ENCODE assay signal across 1 cellular context in genomic region chr17:56910509-56911235, GRCh38.
TF ChIP-seq lines count a peak whose summit lies in the region.

No MANE protein-coding gene starts in this region.

TF ChIP-seq in K562, 482 proteins besides CTCF, POLR2A, EP300 and RAD21 (continued from another document):
- 0 out of 4 replicates have a peak, but pooled peaks of 1 of the 2 experiments have one; percentile 18 for TF ChIP-seq MNT (conservative IDR thresholded peaks at IDR 0.05)
- TF ChIP-seq FOXA3 (CRISPR knock-in tag; conservative IDR thresholded peaks at IDR 0.05 in 1 of 2, IDR thresholded peaks at IDR 0.05 in 1 of 2), result no peak
- 0 out of 2 replicates have a peak, but pooled peaks have one; percentile 1 for TF ChIP-seq ZNF583 (CRISPR knock-in tag; IDR thresholded peaks at IDR 0.05)
- TF ChIP-seq KDM1A (IDR thresholded peaks at IDR 0.05), result peak in 1 of 2 experiments; percentile 40; a peak in 1 of 4 replicates
- peak; percentile 64 for TF ChIP-seq BCOR (IDR thresholded peaks at IDR 0.05)
- TF ChIP-seq GABPB2 (CRISPR knock-in tag; conservative IDR thresholded peaks at IDR 0.05), result no peak
- no peak for TF ChIP-seq ZKSCAN8 (CRISPR knock-in tag; IDR thresholded peaks at IDR 0.05)
- no peak for TF ChIP-seq JUND (IDR thresholded peaks at IDR 0.05; ENCODE audit: borderline replicate concordance, low read depth, low read length)
- no peak for TF ChIP-seq JUND (tag; IDR thresholded peaks at IDR 0.05; ENCODE audit: borderline replicate concordance, low read depth, low read length)
- TF ChIP-seq MTA3 (IDR thresholded peaks at IDR 0.05; ENCODE audit: borderline replicate concordance), result no peak
- no peak for TF ChIP-seq STAT5A (IDR thresholded peaks at IDR 0.05; ENCODE audit: borderline replicate concordance, low read length)
- no peak for TF ChIP-seq CXXC5 (CRISPR knock-in tag; IDR thresholded peaks at IDR 0.05)
- TF ChIP-seq STAT6 (CRISPR knock-in tag; IDR thresholded peaks at IDR 0.05), result no peak
- no peak for TF ChIP-seq E2F3 (CRISPR knock-in tag; IDR thresholded peaks at IDR 0.05)
- TF ChIP-seq POLR2AphosphoS5 (IDR thresholded peaks at IDR 0.05; ENCODE audit: control insufficient read depth, insufficient read depth, low read depth, low read length), result no peak
- TF ChIP-seq GATAD2A (IDR thresholded peaks at IDR 0.05), result no peak
- TF ChIP-seq CHD1 (IDR thresholded peaks at IDR 0.05; ENCODE audit: low read length), result no peak
- TF ChIP-seq NEUROD1 (IDR thresholded peaks at IDR 0.05; ENCODE audit: borderline replicate concordance, low read depth, low read length, partially characterized antibody), result peak; percentile 9
- TF ChIP-seq PRPF4 (IDR thresholded peaks at IDR 0.05; ENCODE audit: insufficient read depth, low read depth, low read length, poor library complexity, severe bottlenecking), result no peak
- no peak for TF ChIP-seq THRB (CRISPR knock-in tag; conservative IDR thresholded peaks at IDR 0.05)
- no peak for TF ChIP-seq SIN3B (IDR thresholded peaks at IDR 0.05; ENCODE audit: low read depth)
- TF ChIP-seq ZNF263 (CRISPR knock-in tag; IDR thresholded peaks at IDR 0.05; ENCODE audit: borderline replicate concordance), result no peak
